21 cellular contexts compared by ENCODE assay signal in the genomic region with DNA sequence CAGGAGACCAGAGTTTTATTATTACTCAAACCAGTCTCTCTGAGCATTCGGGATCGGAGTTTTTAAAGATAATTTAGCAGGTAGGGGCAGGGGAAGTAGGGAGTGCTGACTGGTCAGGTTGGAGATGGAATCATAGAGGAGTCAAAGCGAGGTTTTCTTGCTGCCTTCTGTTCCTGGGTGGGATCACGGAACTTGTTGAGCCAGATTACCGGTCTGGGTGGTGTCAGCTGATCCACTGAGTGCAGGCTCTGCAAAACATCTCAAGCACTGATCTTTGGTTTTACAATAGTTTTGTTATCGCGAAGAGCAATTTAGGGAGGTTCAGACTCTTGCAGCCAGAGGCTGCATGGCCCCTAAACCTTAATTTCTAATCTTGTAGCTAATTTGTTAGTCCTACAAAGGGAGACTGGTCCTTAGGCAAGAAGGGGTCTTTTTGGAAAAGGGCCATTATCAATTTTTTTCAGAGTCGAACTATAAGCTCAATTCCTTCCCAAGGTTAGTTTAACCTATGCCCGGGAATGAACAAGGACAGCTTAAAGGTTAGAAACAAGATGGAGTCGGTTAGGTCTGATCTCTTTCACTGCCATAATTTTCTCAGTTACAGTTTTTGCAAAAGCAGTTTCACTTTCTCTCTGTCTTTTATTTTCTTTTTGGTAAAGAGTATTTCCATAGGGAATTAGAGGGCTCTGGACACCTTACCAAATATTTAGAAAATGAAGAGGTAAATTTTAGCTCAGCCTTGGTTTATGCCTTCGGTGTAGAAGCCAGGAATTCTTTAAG.
DNase-seq lines count a peak whose midpoint lies in the region; ATAC-seq and TF ChIP-seq lines count a peak whose summit lies in the region.
"Had no signal": no experiment of that assay in that cellular context is flagged by ENCODE, and none has a peak within 500 bp of the region (broad histone marks: within the 10 kb centered on the region; RNA-seq: fewer than 3 reads in every experiment).

No MANE protein-coding gene starts in this region.

- H4K20me1 ChIP-seq in OCI-LY3 (ENCODE audit: insufficient read depth, low read length), result no peaks in the 10 kb centered on the region

- peak overlapping the region; percentile 62 for H3K27ac Mint-ChIP-seq in endodermal cell
- peak overlapping the region; percentile 8 for H3K27ac Mint-ChIP-seq in nephron progenitor cell
- no peak overlapping the region for H3K27ac Mint-ChIP-seq in activated CD4-positive, alpha-beta memory T cell treated with anti-CD3 and anti-CD28 coated beads, Interleukin-2, amount 10 ng/mL, durations not matched to agents 7 days and 5 days
- H3K27ac Mint-ChIP-seq: activated CD4-positive, alpha-beta T cell treated with anti-CD3 and anti-CD28 coated beads, Interleukin-2, amount 10 ng/mL, durations not matched to agents 7 days and 5 days; CD4-positive, alpha-beta T cell had no signal

- H3K9ac ChIP-seq in OCI-LY3 (ENCODE audit: low read length) (no peak overlapping the region), endodermal cell (ENCODE audit: extremely low read depth, low read length, poor library complexity, severe bottlenecking) (no peak overlapping the region)

- H3K4me1 Mint-ChIP-seq in endodermal cell (no peaks in the 10 kb centered on the region), nephron progenitor cell (peaks cover 47% of the 10 kb centered on the region)
- peaks cover 2% of the 10 kb centered on the region for H3K4me1 Mint-ChIP-seq in activated CD4-positive, alpha-beta memory T cell treated with anti-CD3 and anti-CD28 coated beads, Interleukin-2, amount 10 ng/mL, durations not matched to agents 7 days and 5 days

- DNase-seq in endodermal cell (no peak), nephron progenitor cell (no peak), D341Med (ENCODE audit: low spot score) (no peak)
- no peak for DNase-seq in activated CD4-positive, alpha-beta memory T cell treated with anti-CD3 and anti-CD28 coated beads, Interleukin-2, amount 10 ng/mL, durations not matched to agents 7 days and 5 days
- no peak for DNase-seq in effector CD8-positive, alpha-beta T cell (lab: John Stamatoyannopoulos, UW)
- DNase-seq: activated CD4-positive, alpha-beta T cell treated with anti-CD3 and anti-CD28 coated beads, Interleukin-2, amount 10 ng/mL, durations not matched to agents 7 days and 5 days; activated naive CD4-positive, alpha-beta T cell treated with Interleukin-2 at 50 U/mL for 16 hours; activated T-cell treated with anti-CD3 and anti-CD28 coated beads for 4 hours; anterior cingulate cortex; CD4-positive, alpha-beta T cell; cerebellar nuclear complex; DMS79; hippocampal formation; midbrain; NCI-H1930; NCI-H446; stimulated activated CD4-positive, alpha-beta T cell treated with anti-CD3 and anti-CD28 coated beads, Interleukin-4, amount 100 ng/mL, for 4 hours had no signal

- peaks cover 4% of the 10 kb centered on the region for H3K9me3 Mint-ChIP-seq in endodermal cell
- peaks cover 23% of the 10 kb centered on the region for H3K9me3 Mint-ChIP-seq in nephron progenitor cell
- no peaks in the 10 kb centered on the region for H3K9me3 Mint-ChIP-seq in activated CD4-positive, alpha-beta memory T cell treated with anti-CD3 and anti-CD28 coated beads, Interleukin-2, amount 10 ng/mL, durations not matched to agents 7 days and 5 days

- no peak overlapping the region for H3K4me3 Mint-ChIP-seq in endodermal cell
- H3K4me3 Mint-ChIP-seq in nephron progenitor cell, result no peak overlapping the region
- H3K4me3 Mint-ChIP-seq in activated CD4-positive, alpha-beta memory T cell treated with anti-CD3 and anti-CD28 coated beads, Interleukin-2, amount 10 ng/mL, durations not matched to agents 7 days and 5 days, result no peak overlapping the region
- H3K4me3 Mint-ChIP-seq: activated CD4-positive, alpha-beta T cell treated with anti-CD3 and anti-CD28 coated beads, Interleukin-2, amount 10 ng/mL, durations not matched to agents 7 days and 5 days; CD4-positive, alpha-beta T cell had no signal

- CTCF ChIA-PET in activated CD4-positive, alpha-beta memory T cell treated with anti-CD3 and anti-CD28 coated beads, Interleukin-2, amount 10 ng/mL, durations not matched to agents 7 days and 5 days (lab: Charles Lee), result interaction anchor here (1.0 kb wide), 1 partner anchor 141 kb away, joined by 3 read pairs; no protein-coding TSS in a partner anchor

- H3K27ac ChIP-seq in C4-2B, result peak overlapping the region; percentile 63
- H3K27ac ChIP-seq in OCI-LY3 (ENCODE audit: low read length), result no peak overlapping the region
- no peak overlapping the region for H3K27ac ChIP-seq in endodermal cell (ENCODE audit: low read depth, low read length)
- H3K27ac ChIP-seq: HL-60 had no signal

- no peak for TF ChIP-seq CTCF in C4-2B (conservative IDR thresholded peaks at IDR 0.05)
- TF ChIP-seq CTCF in OCI-LY3 (IDR thresholded peaks at IDR 0.05; ENCODE audit: low read depth, low read length), result no peak
- TF ChIP-seq CTCF in endodermal cell (conservative IDR thresholded peaks at IDR 0.05), result no peak
- no peak for TF ChIP-seq CTCF in nephron progenitor cell (IDR thresholded peaks at IDR 0.05)

- WGBS in endodermal cell (ENCODE audit: insufficient coverage in 1 of 2, insufficient read length in 1 of 2), 2 experiments, result 87 to 90% methylated on average over 10 to 11 of the region's 11 CpGs

- H3K27me3 ChIP-seq in OCI-LY3 (ENCODE audit: low read depth, low read length) (no peaks in the 10 kb centered on the region), endodermal cell (ENCODE audit: control insufficient read depth, insufficient read depth, low read length, poor library complexity, severe bottlenecking) (no peaks in the 10 kb centered on the region)

- H3K36me3 ChIP-seq in OCI-LY3 (replicated peaks; ENCODE audit: low read depth, low read length) (no peaks in the 10 kb centered on the region), endodermal cell (ENCODE audit: control insufficient read depth, insufficient read depth, low read length) (peaks cover 14% of the 10 kb centered on the region)

- no peak for ATAC-seq in HG03159 (IDR thresholded peaks at IDR 0.05; ENCODE audit: unreplicated experiment)

- H2AFZ ChIP-seq in OCI-LY3 (ENCODE audit: low read depth, low read length), result no peak overlapping the region

- H3K27me3 Mint-ChIP-seq in endodermal cell (ENCODE audit: insufficient read depth) (no peaks in the 10 kb centered on the region), nephron progenitor cell (ENCODE audit: low read depth, poor library complexity) (no peaks in the 10 kb centered on the region)
- H3K27me3 Mint-ChIP-seq in activated CD4-positive, alpha-beta memory T cell treated with anti-CD3 and anti-CD28 coated beads, Interleukin-2, amount 10 ng/mL, durations not matched to agents 7 days and 5 days, result peaks cover 3% of the 10 kb centered on the region
- H3K27me3 Mint-ChIP-seq: activated CD4-positive, alpha-beta T cell treated with anti-CD3 and anti-CD28 coated beads, Interleukin-2, amount 10 ng/mL, durations not matched to agents 7 days and 5 days; CD4-positive, alpha-beta T cell had no signal

- no peak overlapping the region for H3K4me3 ChIP-seq in OCI-LY3 (ENCODE audit: low read length)
- H3K4me3 ChIP-seq in endodermal cell (ENCODE audit: low read length), result no peak overlapping the region

- POLR2A ChIA-PET in activated CD4-positive, alpha-beta memory T cell treated with anti-CD3 and anti-CD28 coated beads, Interleukin-2, amount 10 ng/mL, durations not matched to agents 7 days and 5 days (lab: Charles Lee), result no interaction called here

- H3K4me2 ChIP-seq in OCI-LY3 (ENCODE audit: low read length), result peak overlapping the region; percentile 14; the same call in 1 of the 2 replicates

- no peaks in the 10 kb centered on the region for H3K79me2 ChIP-seq in OCI-LY3 (ENCODE audit: low read length)

- no peaks in the 10 kb centered on the region for H3K4me1 ChIP-seq in OCI-LY3 (ENCODE audit: low read length)
- H3K4me1 ChIP-seq in endodermal cell (ENCODE audit: control insufficient read depth, insufficient read depth, low read length), result no peaks in the 10 kb centered on the region

- H3K36me3 Mint-ChIP-seq in endodermal cell (ENCODE audit: low read depth), result peaks cover 23% of the 10 kb centered on the region
- H3K36me3 Mint-ChIP-seq in nephron progenitor cell (ENCODE audit: low read depth), result peaks cover 50% of the 10 kb centered on the region
- no peaks in the 10 kb centered on the region for H3K36me3 Mint-ChIP-seq in activated CD4-positive, alpha-beta memory T cell treated with anti-CD3 and anti-CD28 coated beads, Interleukin-2, amount 10 ng/mL, durations not matched to agents 7 days and 5 days (ENCODE audit: low read depth)

- H3K9me3 ChIP-seq in OCI-LY3 (ENCODE audit: insufficient read depth, low read length) (no peaks in the 10 kb centered on the region), endodermal cell (ENCODE audit: control insufficient read depth, low read length) (peaks cover under 1% of the 10 kb centered on the region)
